In the genomic region with DNA sequence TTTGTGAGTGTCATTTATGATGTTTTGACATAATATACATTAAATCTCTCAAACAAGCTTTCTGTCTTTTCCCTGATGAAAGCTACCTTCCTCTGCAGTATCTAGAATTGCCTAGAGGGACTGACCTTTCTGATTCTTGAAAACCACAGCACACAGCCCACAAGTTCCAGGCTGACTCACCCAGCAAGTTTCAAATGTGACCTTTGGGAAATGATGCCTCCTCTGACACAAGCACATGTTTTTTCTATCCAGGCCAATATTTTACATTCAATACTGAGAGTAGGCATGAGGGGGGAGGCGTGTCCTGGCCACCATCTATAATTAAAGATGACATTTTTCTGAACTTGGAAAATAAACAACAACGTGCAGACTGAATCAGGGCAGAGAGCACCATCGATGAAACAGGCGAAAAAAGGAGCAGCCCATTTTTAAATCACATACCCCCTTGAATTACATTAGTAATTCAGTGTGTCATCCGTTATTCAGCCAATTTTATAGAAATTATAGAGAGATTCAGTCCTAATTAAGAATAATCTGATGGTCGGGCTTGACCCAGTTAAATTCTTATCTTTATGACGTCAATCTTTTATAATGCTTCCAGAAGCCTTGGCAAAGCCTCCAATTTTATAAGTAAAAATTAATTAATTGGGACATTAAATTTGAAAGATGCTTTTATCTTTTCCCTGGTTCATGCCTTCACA, we compare ENCODE assay signal across 11 cellular contexts.
DNase-seq lines count a peak whose midpoint lies in the region; ATAC-seq and TF ChIP-seq lines count a peak whose summit lies in the region.
"Had no signal": no experiment of that assay in that cellular context is flagged by ENCODE, and none has a peak within 500 bp of the region (broad histone marks: within the 10 kb centered on the region; RNA-seq: fewer than 3 reads in every experiment).

No MANE protein-coding gene starts in this region.

- peaks cover 13% of the 10 kb centered on the region for H3K9me3 Mint-ChIP-seq in CD8-positive, alpha-beta T cell

- CTCF ChIA-PET in CD8-positive, alpha-beta T cell (lab: Charles Lee), result no interaction called here

- H3K36me3 Mint-ChIP-seq in CD8-positive, alpha-beta T cell, result no peaks in the 10 kb centered on the region

- H3K4me3 ChIP-seq in foreskin fibroblast (ENCODE audit: low read depth in 1 of 2, low read length in 2 of 2), result no peak overlapping the region
- no peak overlapping the region for H3K4me3 ChIP-seq in CD8-positive, alpha-beta T cell (ENCODE audit: low read depth, low read length)
- H3K4me3 ChIP-seq: upper lobe of right lung had no signal

- H3K27me3 Mint-ChIP-seq in CD8-positive, alpha-beta T cell (ENCODE audit: low read depth), result no peaks in the 10 kb centered on the region

- peak; percentile 83 for DNase-seq in A172 (ENCODE audit: low spot score)
- peak; percentile 86 for DNase-seq in HCEC 1CT
- DNase-seq in SW480 (ENCODE audit: low spot score), result peak; percentile 71
- peak; percentile 88 to 93 for DNase-seq in foreskin fibroblast
- DNase-seq in caudate nucleus (lab: John Stamatoyannopoulos, UW), result no peak
- DNase-seq in CD8-positive, alpha-beta T cell, result no peak
- DNase-seq in nucleus accumbens (lab: John Stamatoyannopoulos, UW), result no peak
- DNase-seq in stimulated activated CD4-positive, alpha-beta T cell treated with anti-CD3 and anti-CD28 coated beads, Interleukin-15, amount 100 ng/mL, for 24 hours, result no peak
- DNase-seq: activated CD8-positive, alpha-beta memory T cell treated with anti-CD3 and anti-CD28 coated beads, Interleukin-2, amount 50 U/mL, for 48 hours; C1 segment of cervical spinal cord; upper lobe of right lung had no signal

- H3K36me3 ChIP-seq in CD8-positive, alpha-beta T cell (ENCODE audit: insufficient read depth, low read length), result no peaks in the 10 kb centered on the region
- H3K36me3 ChIP-seq: upper lobe of right lung had no signal

- no peak overlapping the region for H3K27ac ChIP-seq in caudate nucleus (ENCODE audit: low read depth, low read length)
- no peak overlapping the region for H3K27ac ChIP-seq in CD8-positive, alpha-beta T cell (ENCODE audit: low read depth, low read length)
- H3K27ac ChIP-seq: upper lobe of right lung had no signal

- H3K4me1 ChIP-seq in CD8-positive, alpha-beta T cell (ENCODE audit: insufficient read depth, low read length), result no peaks in the 10 kb centered on the region
- H3K4me1 ChIP-seq: upper lobe of right lung had no signal

- no peak overlapping the region for H3K27ac Mint-ChIP-seq in CD8-positive, alpha-beta T cell

- no peak for ATAC-seq in CD8-positive, alpha-beta T cell
- ATAC-seq: upper lobe of right lung had no signal

- intact Hi-C loops in CD8-positive, alpha-beta T cell (cut with DNase I, micrococcal nuclease), result no loop called here

- no peaks in the 10 kb centered on the region for H3K27me3 ChIP-seq in CD8-positive, alpha-beta T cell (ENCODE audit: insufficient read depth, low read length)
- H3K27me3 ChIP-seq: upper lobe of right lung had no signal

- no peaks in the 10 kb centered on the region for H3K4me1 Mint-ChIP-seq in CD8-positive, alpha-beta T cell (ENCODE audit: low read depth)

- no peaks in the 10 kb centered on the region for H3K9me3 ChIP-seq in CD8-positive, alpha-beta T cell (ENCODE audit: low read length)
- H3K9me3 ChIP-seq: upper lobe of right lung had no signal

- no peak overlapping the region for H3K4me3 Mint-ChIP-seq in CD8-positive, alpha-beta T cell

- POLR2A ChIA-PET in CD8-positive, alpha-beta T cell (lab: Charles Lee), result no interaction called here

- TF ChIP-seq CTCF in foreskin fibroblast (IDR thresholded peaks at IDR 0.05; ENCODE audit: low read depth, low read length), result no peak
- no peak for TF ChIP-seq CTCF in CD8-positive, alpha-beta T cell (IDR thresholded peaks at IDR 0.05)

Comparison
In these comparisons a context has a peak if more than half of its experiments do, and no peak if none do; other contexts are left out.
1. DNase-seq: peak in A172 (single experiment), HCEC 1CT (single experiment), SW480 (single experiment) and foreskin fibroblast (2 of 2); none in caudate nucleus (0 of 61), CD8-positive, alpha-beta T cell (0 of 7), nucleus accumbens (0 of 56) and stimulated activated CD4-positive, alpha-beta T cell treated with anti-CD3 and anti-CD28 coated beads, Interleukin-15, amount 100 ng/mL, for 24 hours (single experiment).